1 cellular context compared by ENCODE assay signal in genomic region chr10:25061125-25061524, GRCh38.
TF ChIP-seq lines count a peak whose summit lies in the region.

No MANE protein-coding gene starts in this region.

TF ChIP-seq in HepG2, 621 proteins besides CTCF, POLR2A, EP300 and RAD21:
- TF ChIP-seq BCLAF1 (IDR thresholded peaks at IDR 0.05) (no peak), HBP1 (CRISPR knock-in tag; IDR thresholded peaks at IDR 0.05; ENCODE audit: low read depth) (no peak), ZNF282 (IDR thresholded peaks at IDR 0.05; ENCODE audit: partially characterized antibody) (no peak), ZNF484 (CRISPR knock-in tag; IDR thresholded peaks at IDR 0.05; ENCODE audit: borderline replicate concordance, low read depth) (no peak), SNAI1 (CRISPR knock-in tag; IDR thresholded peaks at IDR 0.05; ENCODE audit: borderline replicate concordance) (no peak), ESRRA (CRISPR knock-in tag; IDR thresholded peaks at IDR 0.05; ENCODE audit: low read depth) (no peak), IRF2 (CRISPR knock-in tag; IDR thresholded peaks at IDR 0.05) (no peak), PBX2 (CRISPR knock-in tag; IDR thresholded peaks at IDR 0.05) (no peak), ZNF496 (CRISPR knock-in tag; IDR thresholded peaks at IDR 0.05; ENCODE audit: insufficient replicate concordance) (no peak), MEIS1 (CRISPR knock-in tag; IDR thresholded peaks at IDR 0.05; ENCODE audit: borderline replicate concordance) (no peak), MNT (IDR thresholded peaks at IDR 0.05) (no peak), ZNF501 (CRISPR knock-in tag; IDR thresholded peaks at IDR 0.05) (no peak)
- TF ChIP-seq, protein P1, sequence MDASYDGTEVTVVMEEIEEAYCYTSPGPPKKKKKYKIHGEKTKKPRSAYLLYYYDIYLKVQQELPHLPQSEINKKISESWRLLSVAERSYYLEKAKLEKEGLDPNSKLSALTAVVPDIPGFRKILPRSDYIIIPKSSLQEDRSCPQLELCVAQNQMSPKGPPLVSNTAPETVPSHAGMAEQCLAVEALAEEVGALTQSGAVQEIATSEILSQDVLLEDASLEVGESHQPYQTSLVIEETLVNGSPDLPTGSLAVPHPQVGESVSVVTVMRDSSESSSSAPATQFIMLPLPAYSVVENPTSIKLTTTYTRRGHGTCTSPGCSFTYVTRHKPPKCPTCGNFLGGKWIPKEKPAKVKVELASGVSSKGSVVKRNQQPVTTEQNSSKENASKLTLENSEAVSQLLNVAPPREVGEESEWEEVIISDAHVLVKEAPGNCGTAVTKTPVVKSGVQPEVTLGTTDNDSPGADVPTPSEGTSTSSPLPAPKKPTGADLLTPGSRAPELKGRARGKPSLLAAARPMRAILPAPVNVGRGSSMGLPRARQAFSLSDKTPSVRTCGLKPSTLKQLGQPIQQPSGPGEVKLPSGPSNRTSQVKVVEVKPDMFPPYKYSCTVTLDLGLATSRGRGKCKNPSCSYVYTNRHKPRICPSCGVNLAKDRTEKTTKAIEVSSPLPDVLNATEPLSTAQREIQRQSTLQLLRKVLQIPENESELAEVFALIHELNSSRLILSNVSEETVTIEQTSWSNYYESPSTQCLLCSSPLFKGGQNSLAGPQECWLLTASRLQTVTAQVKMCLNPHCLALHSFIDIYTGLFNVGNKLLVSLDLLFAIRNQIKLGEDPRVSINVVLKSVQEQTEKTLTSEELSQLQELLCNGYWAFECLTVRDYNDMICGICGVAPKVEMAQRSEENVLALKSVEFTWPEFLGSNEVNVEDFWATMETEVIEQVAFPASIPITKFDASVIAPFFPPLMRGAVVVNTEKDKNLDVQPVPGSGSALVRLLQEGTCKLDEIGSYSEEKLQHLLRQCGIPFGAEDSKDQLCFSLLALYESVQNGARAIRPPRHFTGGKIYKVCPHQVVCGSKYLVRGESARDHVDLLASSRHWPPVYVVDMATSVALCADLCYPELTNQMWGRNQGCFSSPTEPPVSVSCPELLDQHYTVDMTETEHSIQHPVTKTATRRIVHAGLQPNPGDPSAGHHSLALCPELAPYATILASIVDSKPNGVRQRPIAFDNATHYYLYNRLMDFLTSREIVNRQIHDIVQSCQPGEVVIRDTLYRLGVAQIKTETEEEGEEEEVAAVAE (CRISPR knock-in tag; IDR thresholded peaks at IDR 0.05; ENCODE audit: borderline replicate concordance), result no peak
